Comparison of ENCODE assay signal across 8 cellular contexts in genomic region chr1:81305997-81306452, GRCh38.
DNase-seq lines count a peak whose midpoint lies in the region; ATAC-seq and TF ChIP-seq lines count a peak whose summit lies in the region.

No MANE protein-coding gene starts in this region.

- H3K27ac ChIP-seq in Peyer's patch, result no peak overlapping the region

- no peaks in the 10 kb centered on the region for H3K27me3 ChIP-seq in Peyer's patch

- DNase-seq in Jurkat, Clone E6-1 (ENCODE audit: low read depth, low spot score), result peak; percentile 1
- DNase-seq in Peyer's patch (no peak), fibroblast of gingiva (ENCODE audit: low read depth) (peak; percentile 72), nephron progenitor cell (peak; percentile 2), GDM1 (lab: John Stamatoyannopoulos, UW) (no peak)

- H3K9me3 Mint-ChIP-seq in nephron progenitor cell, result no peaks in the 10 kb centered on the region
- peaks cover 9% of the 10 kb centered on the region for H3K9me3 Mint-ChIP-seq in activated T-helper 17 cell treated with anti-CD3 and anti-CD28 coated beads, Interleukin-2, amount 50 U/mL, for 72 hours

- no peaks in the 10 kb centered on the region for H3K36me3 ChIP-seq in Peyer's patch

- no peak overlapping the region for H3K27ac Mint-ChIP-seq in nephron progenitor cell
- no peak overlapping the region for H3K27ac Mint-ChIP-seq in activated T-helper 17 cell treated with anti-CD3 and anti-CD28 coated beads, Interleukin-2, amount 50 U/mL, for 72 hours

- ATAC-seq in GM18505 (IDR thresholded peaks at IDR 0.05; ENCODE audit: unreplicated experiment), result peak; percentile 71
- no peak for ATAC-seq in HG03354 (IDR thresholded peaks at IDR 0.05; ENCODE audit: poor library complexity, severe bottlenecking, unreplicated experiment)
- ATAC-seq in activated T-helper 17 cell treated with anti-CD3 and anti-CD28 coated beads, Interleukin-2, amount 50 U/mL, for 72 hours (replicated peaks), result no peak

- peaks cover 33% of the 10 kb centered on the region for H3K4me1 Mint-ChIP-seq in nephron progenitor cell
- H3K4me1 Mint-ChIP-seq in activated T-helper 17 cell treated with anti-CD3 and anti-CD28 coated beads, Interleukin-2, amount 50 U/mL, for 72 hours, result no peaks in the 10 kb centered on the region

- no peaks in the 10 kb centered on the region for H3K27me3 Mint-ChIP-seq in nephron progenitor cell (ENCODE audit: low read depth, poor library complexity)
- H3K27me3 Mint-ChIP-seq in activated T-helper 17 cell treated with anti-CD3 and anti-CD28 coated beads, Interleukin-2, amount 50 U/mL, for 72 hours, result peaks cover 3% of the 10 kb centered on the region

- no peaks in the 10 kb centered on the region for H3K4me1 ChIP-seq in Peyer's patch

- no peak overlapping the region for H3K4me3 ChIP-seq in Jurkat, Clone E6-1 (ENCODE audit: low read length)
- H3K4me3 ChIP-seq in Peyer's patch, result peak overlapping the region; percentile 10 to 56 (median 34)

- TF ChIP-seq POLR2A in GM18505 (IDR thresholded peaks at IDR 0.05; ENCODE audit: borderline replicate concordance, extremely low read depth, insufficient read depth, insufficient read length) (no peak), Peyer's patch (IDR thresholded peaks at IDR 0.05) (no peak)

- H3K36me3 Mint-ChIP-seq in nephron progenitor cell (ENCODE audit: low read depth), result no peaks in the 10 kb centered on the region
- no peaks in the 10 kb centered on the region for H3K36me3 Mint-ChIP-seq in activated T-helper 17 cell treated with anti-CD3 and anti-CD28 coated beads, Interleukin-2, amount 50 U/mL, for 72 hours (ENCODE audit: low read depth)

- H3K4me3 Mint-ChIP-seq in nephron progenitor cell, result no peak overlapping the region
- no peak overlapping the region for H3K4me3 Mint-ChIP-seq in activated T-helper 17 cell treated with anti-CD3 and anti-CD28 coated beads, Interleukin-2, amount 50 U/mL, for 72 hours

- no peaks in the 10 kb centered on the region for H3K9me3 ChIP-seq in Peyer's patch

- TF ChIP-seq CTCF in Peyer's patch (IDR thresholded peaks at IDR 0.05), result peak in 4 of 6 experiments; percentile 15 to 74 (median 57)
- TF ChIP-seq CTCF in nephron progenitor cell (IDR thresholded peaks at IDR 0.05), result peak; percentile 20

Comparison
In these comparisons a context has a peak if more than half of its experiments do, and no peak if none do; other contexts are left out.
1. DNase-seq: peak in Jurkat, Clone E6-1 (single experiment), fibroblast of gingiva (single experiment) and nephron progenitor cell (single experiment); none in Peyer's patch (0 of 3) and GDM1 (single experiment).